8 cellular contexts compared by ENCODE assay signal in the genomic region with DNA sequence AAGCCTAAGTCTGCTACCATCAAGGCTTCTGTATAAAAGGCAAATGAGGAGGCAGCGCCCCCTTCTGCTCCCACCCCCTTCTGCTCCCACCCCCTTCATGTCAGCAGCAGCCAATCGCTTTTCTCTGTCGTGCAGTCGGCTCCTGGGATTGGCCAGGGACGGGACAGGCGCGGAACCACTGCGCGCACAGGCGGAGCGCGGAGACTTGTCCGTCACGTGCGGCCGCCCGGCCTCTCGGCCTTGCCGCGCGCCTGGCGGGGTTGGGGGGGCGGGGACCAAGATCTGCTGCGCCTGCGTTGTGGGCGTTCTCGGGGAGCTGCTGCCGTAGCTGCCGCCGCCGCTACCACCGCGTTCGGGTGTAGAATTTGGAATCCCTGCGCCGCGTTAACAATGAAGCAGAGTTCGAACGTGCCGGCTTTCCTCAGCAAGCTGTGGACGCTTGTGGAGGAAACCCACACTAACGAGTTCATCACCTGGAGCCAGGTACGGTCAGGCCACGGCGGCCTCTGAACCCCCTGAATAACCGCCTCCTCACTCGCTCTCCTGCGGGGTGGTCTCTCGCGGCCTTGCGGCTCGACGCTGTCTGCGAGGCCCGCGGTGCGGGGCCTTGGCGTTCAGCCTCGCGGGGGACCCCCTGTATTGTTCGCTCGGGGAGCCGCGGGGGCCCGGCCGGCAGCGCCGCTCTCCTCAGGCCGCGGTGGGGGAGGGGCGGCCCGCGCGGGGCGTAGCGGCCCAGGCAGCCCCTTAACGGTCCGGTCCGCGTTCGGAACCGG. TPM values are rescaled to one million over a fixed set of nuclear protein-coding genes. Genes with fewer than 3 reads are reported as not detected.
DNase-seq lines count a peak whose midpoint lies in the region; ATAC-seq and TF ChIP-seq lines count a peak whose summit lies in the region.

A gene with protein sequence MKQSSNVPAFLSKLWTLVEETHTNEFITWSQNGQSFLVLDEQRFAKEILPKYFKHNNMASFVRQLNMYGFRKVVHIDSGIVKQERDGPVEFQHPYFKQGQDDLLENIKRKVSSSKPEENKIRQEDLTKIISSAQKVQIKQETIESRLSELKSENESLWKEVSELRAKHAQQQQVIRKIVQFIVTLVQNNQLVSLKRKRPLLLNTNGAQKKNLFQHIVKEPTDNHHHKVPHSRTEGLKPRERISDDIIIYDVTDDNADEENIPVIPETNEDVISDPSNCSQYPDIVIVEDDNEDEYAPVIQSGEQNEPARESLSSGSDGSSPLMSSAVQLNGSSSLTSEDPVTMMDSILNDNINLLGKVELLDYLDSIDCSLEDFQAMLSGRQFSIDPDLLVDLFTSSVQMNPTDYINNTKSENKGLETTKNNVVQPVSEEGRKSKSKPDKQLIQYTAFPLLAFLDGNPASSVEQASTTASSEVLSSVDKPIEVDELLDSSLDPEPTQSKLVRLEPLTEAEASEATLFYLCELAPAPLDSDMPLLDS (plus strand): TSS at position 305 of the 773 bp plus-strand sequence. CDS start 86 bp downstream, at position 391.

- H3K36me3 ChIP-seq in adipocyte (ENCODE audit: control insufficient read depth, insufficient read depth, low read length, severe bottlenecking) (no peaks in the 10 kb centered on the region), heart left ventricle (no peaks in the 10 kb centered on the region), upper lobe of left lung (no peaks in the 10 kb centered on the region)

- peak within 1 kb of the TSS; percentile 50 to 93 (median 86) for H3K27ac ChIP-seq in heart left ventricle
- peak within 1 kb of the TSS; percentile 75 to 90 (median 87) for H3K27ac ChIP-seq in upper lobe of left lung

- H3K27me3 ChIP-seq in adipocyte (replicated peaks; ENCODE audit: control insufficient read depth, insufficient read depth, low read length) (no peaks in the 10 kb centered on the region), heart left ventricle (no peaks in the 10 kb centered on the region), upper lobe of left lung (no peaks in the 10 kb centered on the region)

- H3K9me3 ChIP-seq in adipocyte (ENCODE audit: control insufficient read depth, low read length) (no peaks in the 10 kb centered on the region), heart left ventricle (no peaks in the 10 kb centered on the region), upper lobe of left lung (no peaks in the 10 kb centered on the region)

- H3K4me3 ChIP-seq in adipocyte (ENCODE audit: low read length) (peak within 1 kb of the TSS; percentile 98), heart left ventricle (peak within 1 kb of the TSS; percentile 78 to 98 (median 94)), upper lobe of left lung (peak within 1 kb of the TSS; percentile 66 to 100 (median 94))

- TF ChIP-seq POLR2A in heart left ventricle (IDR thresholded peaks at IDR 0.05) (no peak), upper lobe of left lung (IDR thresholded peaks at IDR 0.05) (peak in 3 of 4 donors; percentile 19 to 68 (median 55))

- WGBS in heart left ventricle, 4 donors: 0 to 1% (median 0%) methylated on average over 38 to 82 of the region's 82 CpGs
- WGBS in upper lobe of left lung, 2 donors: 0 to 1% methylated on average over 11 to 33 of the region's 82 CpGs

- H3K4me1 ChIP-seq in adipocyte (ENCODE audit: control insufficient read depth, insufficient read depth, low read length): peaks cover 19% of the 10 kb centered on the region
- peaks cover 0 to 41% (median 19%) of the 10 kb centered on the region in 12 donors for H3K4me1 ChIP-seq in heart left ventricle
- H3K4me1 ChIP-seq in upper lobe of left lung: peaks cover 5 to 20% (median 16%) of the 10 kb centered on the region in 4 donors

- intact Hi-C loops in heart left ventricle (cut with DNase I): loop anchor here (2.0 to 10.0 kb wide), 7 partner anchors 65 to 1065 kb away; a partner anchor contains a TSS
- intact Hi-C loops in posterior cingulate gyrus (cut with DNase I): loop anchor here (2.0 kb wide), 1 partner anchor 71 kb away; a partner anchor contains a TSS

- ATAC-seq in HG02763 (IDR thresholded peaks at IDR 0.05; ENCODE audit: unreplicated experiment) (peak; percentile 99), heart left ventricle (peak; percentile 99 to 100 (median 100)), upper lobe of left lung (ENCODE audit: low FRiP score in 2 of 2) (peak; percentile 99 to 100)

- no peak for TF ChIP-seq EP300 in upper lobe of left lung (IDR thresholded peaks at IDR 0.05)

- H3K9ac ChIP-seq in adipocyte (ENCODE audit: low read length): peak within 1 kb of the TSS; percentile 97

- TF ChIP-seq CTCF in GM12874 (IDR thresholded peaks at IDR 0.05; ENCODE audit: insufficient read depth, low read depth, low read length): 0 out of 2 replicates have a peak, but pooled peaks have one; percentile 5
- peak in 10 of 12 donors; percentile 24 to 60 (median 41) for TF ChIP-seq CTCF in heart left ventricle (IDR thresholded peaks at IDR 0.05)
- TF ChIP-seq CTCF in upper lobe of left lung (IDR thresholded peaks at IDR 0.05): peak in 3 of 6 experiments; percentile 13 to 30 (median 18)

- DNase-seq in NCI-H1417 treated with DMSO at 0.1 percent for 48 hours (lab: John Stamatoyannopoulos, UW): peak; percentile 83
- peak; percentile 96 for DNase-seq in SW480 (ENCODE audit: low spot score)
- peak; percentile 99 for DNase-seq in adipocyte (ENCODE audit: low read depth)
- peak; percentile 97 to 98 (median 97) for DNase-seq in heart left ventricle
- peak; percentile 96 to 100 (median 97) for DNase-seq in posterior cingulate gyrus
- DNase-seq in upper lobe of left lung: peak; percentile 97

RNA-seq across cellular contexts. Expression of the gene that starts here (rescaled TPM):
- total RNA-seq in heart left ventricle: 10 to 100 TPM; 18.3 to 34.2 (median 23.1) TPM
- polyA plus RNA-seq in heart left ventricle: 10 to 100 TPM; 13.1 to 38.7 TPM
- 10 to 100 TPM in 4 of 6 donors, 1 to 10 TPM in 2; 8.4 to 40.6 (median 14.2) TPM for total RNA-seq in upper lobe of left lung

Comparison
In these comparisons a context has a peak if more than half of its experiments do, and no peak if none do; other contexts are left out.
1. Peak in every context shown above with its lines: DNase-seq, ATAC-seq, H3K4me3 ChIP-seq and H3K27ac ChIP-seq.
2. POLR2A ChIP-seq: peak in upper lobe of left lung (3 of 4); none in heart left ventricle (0 of 2).